Comparison of ENCODE assay signal across 29 cellular contexts in the genomic region with DNA sequence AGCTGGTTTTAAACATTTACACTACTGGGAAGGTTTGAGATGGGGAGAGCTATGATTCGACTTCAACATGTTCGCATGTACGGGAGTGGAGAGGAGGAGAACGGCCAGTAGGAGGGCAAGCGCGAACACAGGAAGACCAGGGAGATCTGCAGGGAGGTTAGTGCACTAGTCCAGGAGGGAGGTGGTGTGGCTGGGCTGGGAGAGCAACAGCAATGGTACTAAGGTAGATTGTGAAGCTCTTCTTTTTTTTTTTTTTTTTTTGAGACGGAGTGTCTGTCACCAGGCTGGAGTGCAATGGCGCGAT.
"Had no signal": no experiment of that assay in that cellular context is flagged by ENCODE, and none has a peak within 500 bp of the region (broad histone marks: within the 10 kb centered on the region; RNA-seq: fewer than 3 reads in every experiment).

No MANE protein-coding gene starts in this region.

- FAIRE-seq: frontal cortex, pancreas had no signal

- H2AFZ ChIP-seq: hepatocyte had no signal

- ATAC-seq: activated T-cell treated with anti-CD3 and anti-CD28 coated beads, Interleukin-2, amount 50 U/mL, for 72 hours; esophagus mucosa; left lung; natural killer cell treated with Interleukin-12 subunit alpha and Interleukin-12 subunit beta and Interleukin-15 and Interleukin-18, amount 100 ng/mL, for 72 hours; pancreas; right cardiac atrium; stimulated activated memory B cell treated with anti-CD40 and anti-IgM and Interleukin-4, amounts not matched to agents 10 μg/mL and 1 μg/mL and 100 μg/mL, for 72 hours had no signal

- H3K27ac Mint-ChIP-seq: activated naive CD4-positive, alpha-beta T cell treated with anti-CD3 and anti-CD28 coated beads, Interleukin-2, amount 10 ng/mL, durations not matched to agents 7 days and 5 days; activated T-cell treated with anti-CD3 and anti-CD28 coated beads, Interleukin-2, amount 50 U/mL, for 72 hours; stimulated activated memory B cell treated with anti-CD40 and anti-IgM and Interleukin-4, amounts not matched to agents 10 μg/mL and 1 μg/mL and 100 μg/mL, for 72 hours; T-helper 1 cell treated with Interleukin-12 subunit alpha and Interleukin-12 subunit beta and Interleukin-4 antibody, amounts not matched to agents 30 μg/mL and 1 μg/mL, for 36 hours had no signal

- H3K27me3 ChIP-seq: brain microvascular endothelial cell, hepatocyte, left lung, pancreas, stomach, suprapubic skin, transverse colon, vagina had no signal

- H3K4me1 Mint-ChIP-seq: stimulated activated memory B cell treated with anti-CD40 and anti-IgM and Interleukin-4, amounts not matched to agents 10 μg/mL and 1 μg/mL and 100 μg/mL, for 72 hours had no signal

- H3K36me3 Mint-ChIP-seq: activated naive CD4-positive, alpha-beta T cell treated with anti-CD3 and anti-CD28 coated beads, Interleukin-2, amount 10 ng/mL, durations not matched to agents 7 days and 5 days; natural killer cell treated with Interleukin-12 subunit alpha and Interleukin-12 subunit beta and Interleukin-15 and Interleukin-18, amount 100 ng/mL, for 72 hours; stimulated activated memory B cell treated with anti-CD40 and anti-IgM and Interleukin-4, amounts not matched to agents 10 μg/mL and 1 μg/mL and 100 μg/mL, for 72 hours had no signal

- H3K27ac ChIP-seq: brain microvascular endothelial cell, hepatocyte, left lung, pancreas, stomach, suprapubic skin, transverse colon, vagina had no signal

- H3K4me2 ChIP-seq: hepatocyte had no signal

- H3K9me3 ChIP-seq: left lung, pancreas, stomach, suprapubic skin, transverse colon, vagina had no signal

- H3K79me2 ChIP-seq: hepatocyte had no signal

- H3K9me3 Mint-ChIP-seq: activated naive CD4-positive, alpha-beta T cell treated with anti-CD3 and anti-CD28 coated beads, Interleukin-2, amount 10 ng/mL, durations not matched to agents 7 days and 5 days; activated T-cell treated with anti-CD3 and anti-CD28 coated beads, Interleukin-2, amount 50 U/mL, for 72 hours; natural killer cell treated with Interleukin-12 subunit alpha and Interleukin-12 subunit beta and Interleukin-15 and Interleukin-18, amount 100 ng/mL, for 72 hours; stimulated activated memory B cell treated with anti-CD40 and anti-IgM and Interleukin-4, amounts not matched to agents 10 μg/mL and 1 μg/mL and 100 μg/mL, for 72 hours; T-helper 1 cell treated with Interleukin-12 subunit alpha and Interleukin-12 subunit beta and Interleukin-4 antibody, amounts not matched to agents 30 μg/mL and 1 μg/mL, for 36 hours had no signal

- H3K4me3 ChIP-seq: hepatocyte, left lung, lung, pancreas, stomach, transverse colon, vagina had no signal

- DNase-seq: activated CD4-positive, alpha-beta T cell treated with anti-CD3 and anti-CD28 coated beads for 4 hours; activated CD4-positive, alpha-beta T cell treated with anti-CD3 and anti-CD28 coated beads, Interleukin-2, amount 50 U/mL, for 48 hours; activated CD4-positive, CD25-positive, alpha-beta regulatory T cell; activated effector memory CD4-positive, alpha-beta T cell treated with anti-CD3 and anti-CD28 coated beads, Interleukin-2, amount 50 U/mL, for 16 hours; activated naive CD4-positive, alpha-beta T cell treated with anti-CD3 and anti-CD28 coated beads, Interleukin-2, amount 10 ng/mL, durations not matched to agents 7 days and 5 days; activated T-cell treated with anti-CD3 and anti-CD28 coated beads, Interleukin-2, amount 50 U/mL, for 72 hours; aorta; caudate nucleus; dermis blood vessel endothelial cell; effector CD8-positive, alpha-beta T cell; glutamatergic neuron; kidney glomerular epithelial cell; left lung; pancreas; stimulated activated CD4-positive, alpha-beta T cell treated with anti-CD3 and anti-CD28 coated beads, Interleukin-1b, Interleukin-23, amount 100 ng/mL, for 48 hours; stomach; T1000; transverse colon had no signal

- H3K27me3 Mint-ChIP-seq: activated naive CD4-positive, alpha-beta T cell treated with anti-CD3 and anti-CD28 coated beads, Interleukin-2, amount 10 ng/mL, durations not matched to agents 7 days and 5 days; natural killer cell treated with Interleukin-12 subunit alpha and Interleukin-12 subunit beta and Interleukin-15 and Interleukin-18, amount 100 ng/mL, for 72 hours; stimulated activated memory B cell treated with anti-CD40 and anti-IgM and Interleukin-4, amounts not matched to agents 10 μg/mL and 1 μg/mL and 100 μg/mL, for 72 hours had no signal

- H3K36me3 ChIP-seq: brain microvascular endothelial cell, left lung, pancreas, stomach, suprapubic skin, transverse colon, vagina had no signal

- H3K4me3 Mint-ChIP-seq: activated naive CD4-positive, alpha-beta T cell treated with anti-CD3 and anti-CD28 coated beads, Interleukin-2, amount 10 ng/mL, durations not matched to agents 7 days and 5 days; activated T-cell treated with anti-CD3 and anti-CD28 coated beads, Interleukin-2, amount 50 U/mL, for 72 hours; natural killer cell treated with Interleukin-12 subunit alpha and Interleukin-12 subunit beta and Interleukin-15 and Interleukin-18, amount 100 ng/mL, for 72 hours; stimulated activated memory B cell treated with anti-CD40 and anti-IgM and Interleukin-4, amounts not matched to agents 10 μg/mL and 1 μg/mL and 100 μg/mL, for 72 hours; T-helper 1 cell treated with Interleukin-12 subunit alpha and Interleukin-12 subunit beta and Interleukin-4 antibody, amounts not matched to agents 30 μg/mL and 1 μg/mL, for 36 hours had no signal
